Comparison of ENCODE assay signal across 32 cellular contexts in genomic region chr11:19696904-19697303, GRCh38.
"Had no signal": no experiment of that assay in that cellular context is flagged by ENCODE, and none has a peak within 500 bp of the region (broad histone marks: within the 10 kb centered on the region; RNA-seq: fewer than 3 reads in every experiment).

No MANE protein-coding gene starts in this region.

- H3K27ac ChIP-seq: VCaP had no signal

- H3K4me1 Mint-ChIP-seq: activated B cell treated with CpG ODN at 0.5 μM for 24 hours had no signal

- H3K36me3 Mint-ChIP-seq: activated CD4-positive, alpha-beta memory T cell treated with anti-CD3 and anti-CD28 coated beads for 36 hours; activated naive CD4-positive, alpha-beta T cell treated with anti-CD3 and anti-CD28 coated beads, Interleukin-2, amount 50 U/mL, for 72 hours; brain had no signal

- H3K9me3 Mint-ChIP-seq: activated CD4-positive, alpha-beta memory T cell treated with anti-CD3 and anti-CD28 coated beads for 36 hours; activated naive CD4-positive, alpha-beta T cell treated with anti-CD3 and anti-CD28 coated beads for 36 hours; activated T-cell treated with anti-CD3 and anti-CD28 coated beads, Interleukin-2, amount 50 U/mL, for 4 hours had no signal

- H3K4me3 Mint-ChIP-seq: activated B cell treated with CpG ODN at 0.5 μM for 24 hours; activated CD4-positive, alpha-beta memory T cell treated with anti-CD3 and anti-CD28 coated beads for 36 hours; activated naive CD4-positive, alpha-beta T cell treated with anti-CD3 and anti-CD28 coated beads for 36 hours; activated T-cell treated with anti-CD3 and anti-CD28 coated beads, Interleukin-2, amount 50 U/mL, for 4 hours; activated T-helper 1 cell treated with anti-CD3 and anti-CD28 coated beads, Interleukin-12 subunit alpha, Interleukin-12 subunit beta, Interleukin-2, Interleukin-4 antibody, amounts not matched to agents 30 ng/mL and 10 ng/mL and 1 ng/mL, durations not matched to agents 14 hours and 24 hours and 36 hours had no signal

- H3K27ac Mint-ChIP-seq: activated B cell treated with CpG ODN at 0.5 μM for 24 hours; activated CD4-positive, alpha-beta memory T cell treated with anti-CD3 and anti-CD28 coated beads for 36 hours; activated naive CD4-positive, alpha-beta T cell treated with anti-CD3 and anti-CD28 coated beads for 36 hours; activated naive CD4-positive, alpha-beta T cell treated with anti-CD3 and anti-CD28 coated beads, Interleukin-2, amount 50 U/mL, for 72 hours; activated T-helper 1 cell treated with anti-CD3 and anti-CD28 coated beads, Interleukin-12 subunit alpha, Interleukin-12 subunit beta, Interleukin-2, Interleukin-4 antibody, amounts not matched to agents 30 ng/mL and 10 ng/mL and 1 ng/mL, durations not matched to agents 14 hours and 24 hours and 36 hours had no signal

- ATAC-seq: activated naive CD4-positive, alpha-beta T cell treated with anti-CD3 and anti-CD28 coated beads, Interleukin-2, amount 50 U/mL, for 72 hours; activated T-cell treated with anti-CD3 and anti-CD28 coated beads, Interleukin-2, amount 50 U/mL, for 4 hours; PC-3 had no signal

- DNase-seq: activated B cell treated with CpG ODN at 0.5 μM for 24 hours; activated CD4-positive, alpha-beta memory T cell treated with anti-CD3 and anti-CD28 coated beads for 36 hours; activated CD4-positive, alpha-beta T cell treated with anti-CD3 and anti-CD28 coated beads for 4 hours; activated CD4-positive, alpha-beta T cell treated with anti-CD3 and anti-CD28 coated beads, Interleukin-2, amount 50 U/mL, for 1 hour; activated CD4-positive, CD25-positive, alpha-beta regulatory T cell treated with anti-CD3 and anti-CD28 coated beads, Interleukin-2, amount 50 U/mL, for 72 hours; activated CD8-positive, alpha-beta memory T cell treated with anti-CD3 and anti-CD28 coated beads, Interleukin-2, amount 50 U/mL, for 4 hours; activated gamma-delta T cell treated with Interleukin-2 at 50 U/mL for 16 hours; activated naive CD4-positive, alpha-beta T cell treated with anti-CD3 and anti-CD28 coated beads for 36 hours; activated T-cell treated with anti-CD3 and anti-CD28 coated beads for 4 hours; activated T-cell treated with anti-CD3 and anti-CD28 coated beads, Interleukin-2, amount 50 U/mL, for 4 hours; central memory CD4-positive, alpha-beta T cell; Kasumi-1; KG1; MM.1S; MV-4-11; NCI-H1092; NCI-H1436 treated with DMSO at 0.1 percent for 48 hours; NCI-H1694 treated with DMSO at 0.1 percent for 48 hours; NCI-H2029; NCI-H345; NCI-H524 treated with DMSO at 0.1 percent for 48 hours; NK-92 treated with Interleukin-12 subunit alpha and Interleukin-12 subunit beta, amount 100 ng/mL, for 24 hours; PC-3; Right ventricle myocardium superior; SW 1271; T-helper 1 cell; T-helper 2 cell; T-helper 9 cell had no signal
